In genomic region chr10:29546773-29547313, GRCh38 we compare ENCODE assay signal across 29 cellular contexts.
"Had no signal": no experiment of that assay in that cellular context is flagged by ENCODE, and none has a peak within 500 bp of the region (broad histone marks: within the 10 kb centered on the region; RNA-seq: fewer than 3 reads in every experiment).

No MANE protein-coding gene starts in this region.

- H3K9me3 ChIP-seq: adrenal gland, stomach, thyroid gland, upper lobe of right lung had no signal

- H2AFZ ChIP-seq: hepatocyte had no signal

- H3K4me2 ChIP-seq: hepatocyte had no signal

- H3K4me3 ChIP-seq: adrenal gland, cardiac muscle cell, coronary artery, hepatocyte, stomach, thyroid gland, upper lobe of right lung had no signal

- DNase-seq: activated CD4-positive, alpha-beta T cell treated with anti-CD3 and anti-CD28 coated beads for 36 hours; activated CD4-positive, CD25-positive, alpha-beta regulatory T cell; activated CD8-positive, alpha-beta memory T cell treated with anti-CD3 and anti-CD28 coated beads, Interleukin-2, amount 10 ng/mL, durations not matched to agents 7 days and 5 days; activated CD8-positive, alpha-beta T cell treated with anti-CD3 and anti-CD28 coated beads, Interleukin-2, amount 10 ng/mL, durations not matched to agents 7 days and 5 days; activated naive CD8-positive, alpha-beta T cell treated with anti-CD3 and anti-CD28 coated beads for 36 hours; activated T-cell treated with anti-CD3 and anti-CD28 coated beads, Interleukin-2, amount 50 U/mL, for 48 hours; adrenal gland; aorta; cerebellar nuclear complex; left cardiac atrium; mammary epithelial cell; midbrain; naive thymus-derived CD4-positive, alpha-beta T cell; occipital lobe; small intestine; stimulated activated CD4-positive, alpha-beta T cell treated with anti-CD3 and anti-CD28 coated beads, Interleukin-4, amount 100 ng/mL, for 4 hours; stimulated activated CD8-positive, alpha-beta memory T cell treated with anti-CD3 and anti-CD28 coated beads, Interleukin-4, amount 100 ng/mL, for 48 hours; stomach; T-cell; thyroid gland; upper lobe of right lung had no signal

- H3K27ac ChIP-seq: adrenal gland, cardiac muscle cell, hepatocyte, stomach, thyroid gland, upper lobe of right lung had no signal

- ATAC-seq: activated CD4-positive, alpha-beta T cell treated with anti-CD3 and anti-CD28 coated beads for 36 hours; activated CD8-positive, alpha-beta memory T cell treated with anti-CD3 and anti-CD28 coated beads, Interleukin-2, amount 10 ng/mL, durations not matched to agents 7 days and 5 days; activated CD8-positive, alpha-beta T cell treated with anti-CD3 and anti-CD28 coated beads, Interleukin-2, amount 10 ng/mL, durations not matched to agents 7 days and 5 days; esophagus mucosa; left cardiac atrium; naive thymus-derived CD4-positive, alpha-beta T cell; sciatic nerve; stimulated activated memory B cell treated with anti-CD40 and anti-IgM and Interleukin-4, amounts not matched to agents 10 μg/mL and 1 μg/mL and 100 μg/mL, for 72 hours; T-cell; upper lobe of right lung had no signal

- FAIRE-seq: frontal cortex, keratinocyte, small intestine had no signal

- H3K27me3 ChIP-seq: adrenal gland, cardiac muscle cell, hepatocyte, stomach, thyroid gland, upper lobe of right lung had no signal

- H3K4me1 ChIP-seq: thyroid gland, upper lobe of right lung had no signal
